8 cellular contexts compared by ENCODE assay signal in the genomic region with DNA sequence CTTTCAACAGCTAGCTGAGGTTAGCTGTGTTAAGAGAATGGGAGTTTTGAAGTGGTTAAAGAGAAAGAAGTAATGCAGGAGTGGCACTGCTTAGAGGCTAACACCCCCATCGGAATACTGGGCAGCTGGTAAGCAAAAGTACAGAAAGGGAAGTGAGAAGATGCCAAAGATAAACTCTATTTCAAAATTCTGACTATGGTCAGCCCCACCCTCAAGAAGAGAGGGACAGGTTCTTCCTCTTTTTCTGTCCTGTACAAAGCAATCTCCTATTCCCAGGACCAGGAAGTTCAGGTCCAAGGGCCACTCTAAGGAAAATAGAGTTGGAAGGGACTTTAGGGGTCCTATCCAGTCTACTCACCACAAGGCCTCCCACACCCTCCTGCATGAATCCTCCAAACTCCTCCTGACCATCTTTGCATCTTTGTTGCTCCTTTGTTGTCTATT. TPM values are rescaled to one million over a fixed set of nuclear protein-coding genes. Genes with fewer than 3 reads are reported as not detected.
DNase-seq lines count a peak whose midpoint lies in the region; ATAC-seq lines count a peak whose summit lies in the region.

No MANE protein-coding gene starts in this region.

- DNase-seq in NOMO-1 treated with DMSO at 0.1 percent for 48 hours (lab: John Stamatoyannopoulos, UW; ENCODE audit: unreplicated experiment) (peak; percentile 88), midbrain (lab: John Stamatoyannopoulos, UW) (peak; percentile 27), A172 (ENCODE audit: low spot score) (no peak), COLO829 (ENCODE audit: low spot score) (no peak), NCI-H2107 treated with DMSO at 0.1 percent for 48 hours (lab: John Stamatoyannopoulos, UW; ENCODE audit: unreplicated experiment) (no peak), NCI-H82 (lab: John Stamatoyannopoulos, UW) (no peak)

- ATAC-seq in GM18870 (IDR thresholded peaks at IDR 0.05; ENCODE audit: unreplicated experiment): peak; percentile 88
- ATAC-seq in HG02623 (IDR thresholded peaks at IDR 0.05; ENCODE audit: unreplicated experiment): peak; percentile 73

RNA-seq across cellular contexts. Expression of a gene that starts 45.9 kb away (rescaled TPM):
- 5.0 and 10.8 TPM in 2 replicates for total RNA-seq in A172 (2014; rRNA removed; shearing (Covaris generic))

Comparison
In these comparisons a context has a peak if more than half of its experiments do, and no peak if none do; other contexts are left out.
1. DNase-seq: peak in NOMO-1 treated with DMSO at 0.1 percent for 48 hours (single experiment) and midbrain (single experiment); none in A172 (single experiment), COLO829 (single experiment), NCI-H2107 treated with DMSO at 0.1 percent for 48 hours (single experiment) and NCI-H82 (single experiment).